ENCODE assay signal across 16 cellular contexts in the genomic region with DNA sequence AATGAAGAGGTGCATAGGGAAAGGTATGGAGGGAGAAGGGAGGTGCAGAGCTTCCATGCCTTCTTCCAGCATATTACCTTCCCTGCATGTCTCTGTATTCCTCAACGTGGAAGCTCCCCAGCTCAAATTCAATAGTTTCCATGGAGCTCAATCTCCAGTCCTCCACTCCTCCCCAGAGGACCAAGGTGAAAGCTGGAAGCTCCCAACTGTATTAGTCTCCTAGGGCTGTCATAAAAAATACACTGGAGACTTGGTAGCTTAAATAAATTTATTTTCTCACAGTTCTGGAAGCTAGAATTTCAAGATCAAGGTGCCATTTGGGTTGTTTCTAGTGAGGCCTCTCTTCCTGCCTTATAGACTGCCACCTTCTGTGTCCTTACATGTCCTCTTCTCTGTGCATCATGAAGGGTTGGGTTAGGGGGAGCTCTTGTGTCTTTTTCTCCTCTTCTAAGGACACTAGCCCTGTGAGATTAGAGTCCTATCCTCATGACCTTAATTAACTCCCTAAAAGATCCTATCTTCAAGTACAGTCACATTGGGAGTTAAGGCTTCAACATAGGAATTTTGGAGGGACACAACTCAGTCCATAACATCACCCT. TPM values are rescaled to one million over a fixed set of nuclear protein-coding genes. Genes with fewer than 3 reads are reported as not detected.
DNase-seq lines count a peak whose midpoint lies in the region; ATAC-seq, FAIRE-seq and TF ChIP-seq lines count a peak whose summit lies in the region.
"Had no signal": no experiment of that assay in that cellular context is flagged by ENCODE, and none has a peak within 500 bp of the region (broad histone marks: within the 10 kb centered on the region; RNA-seq: fewer than 3 reads in every experiment).

No MANE protein-coding gene starts in this region.

- H3K27me3 ChIP-seq in PC-9 (ENCODE audit: insufficient read depth, low read depth) (no peaks in the 10 kb centered on the region), HepG2 (ENCODE audit: control insufficient read depth in 1 of 2, insufficient read depth in 2 of 2, low read length in 2 of 2) (no peaks in the 10 kb centered on the region), BE2C (no peaks in the 10 kb centered on the region), body of pancreas (no peaks in the 10 kb centered on the region)
- H3K27me3 ChIP-seq: BLaER1, SJSA1 had no signal

- H3K27ac ChIP-seq in PC-9 (peak overlapping the region; percentile 21; the same call in 1 of the 2 replicates), HepG2 (ENCODE audit: extremely low read length, insufficient read depth, low read length) (no peak overlapping the region), body of pancreas (no peak overlapping the region)
- H3K27ac ChIP-seq: BLaER1, SJSA1 had no signal

- H3K4me3 ChIP-seq in PC-9, result no peak overlapping the region
- H3K4me3 ChIP-seq in HepG2 (replicated peaks in 1 of 3; ENCODE audit: insufficient read depth in 1 of 3, low read depth in 2 of 3, low read length in 3 of 3), result no peak overlapping the region
- H3K4me3 ChIP-seq in BE2C (ENCODE audit: low read depth, low read length), result no peak overlapping the region
- H3K4me3 ChIP-seq in body of pancreas, result no peak overlapping the region
- H3K4me3 ChIP-seq: BLaER1, SJSA1 had no signal

- no peaks in the 10 kb centered on the region for H3K9me3 ChIP-seq in PC-9 (ENCODE audit: insufficient read depth, low read depth)
- no peaks in the 10 kb centered on the region for H3K9me3 ChIP-seq in HepG2 (ENCODE audit: low read length)
- H3K9me3 ChIP-seq in BE2C, result no peaks in the 10 kb centered on the region
- no peaks in the 10 kb centered on the region for H3K9me3 ChIP-seq in body of pancreas
- H3K9me3 ChIP-seq: BLaER1, SJSA1 had no signal

- peaks cover 11% of the 10 kb centered on the region; the same call in 1 of the 2 replicates for H3K36me3 ChIP-seq in PC-9 (ENCODE audit: low read depth)
- peaks cover 0 to 2% of the 10 kb centered on the region in 2 experiments; a peak in 2 of 5 replicates for H3K36me3 ChIP-seq in HepG2 (replicated peaks in 1 of 2; ENCODE audit: control insufficient read depth in 1 of 2, insufficient read depth in 2 of 2, low read length in 2 of 2)
- H3K36me3 ChIP-seq in BE2C, result no peaks in the 10 kb centered on the region
- no peaks in the 10 kb centered on the region for H3K36me3 ChIP-seq in body of pancreas (replicated peaks in 1 of 2; ENCODE audit: insufficient read depth in 1 of 2, low read depth in 2 of 2)

- peaks cover 19% of the 10 kb centered on the region for H3K4me1 ChIP-seq in PC-9 (replicated peaks; ENCODE audit: insufficient read depth)
- no peaks in the 10 kb centered on the region for H3K4me1 ChIP-seq in HepG2 (ENCODE audit: insufficient read depth, low read length)
- H3K4me1 ChIP-seq in BE2C, result no peaks in the 10 kb centered on the region
- H3K4me1 ChIP-seq in body of pancreas, result no peaks in the 10 kb centered on the region
- H3K4me1 ChIP-seq: BLaER1 had no signal

- intact Hi-C loops in PC-9 (cut with micrococcal nuclease; ENCODE audit: unreplicated experiment), result no loop called here
- intact Hi-C loops in HepG2 (cut with micrococcal nuclease; ENCODE audit: unreplicated experiment), result no loop called here
- intact Hi-C loops in body of pancreas (cut with DNase I), result no loop called here

- H4K20me1 ChIP-seq in PC-9 (ENCODE audit: insufficient read depth), result no peaks in the 10 kb centered on the region
- no peaks in the 10 kb centered on the region for H4K20me1 ChIP-seq in HepG2 (ENCODE audit: insufficient read depth, low read length)
- H4K20me1 ChIP-seq: BLaER1 had no signal

- no peak for DNase-seq in GM19239 (ENCODE audit: insufficient read length, low spot score)
- peak in 1 of 2 experiments; percentile 30 for DNase-seq in PC-9
- no peak for DNase-seq in HepG2 (ENCODE audit: low spot score)
- DNase-seq in BE2C, result no peak
- no peak for DNase-seq in body of pancreas
- no peak for DNase-seq in activated effector memory CD4-positive, alpha-beta T cell treated with anti-CD3 and anti-CD28 coated beads, Interleukin-2, amount 50 U/mL, for 16 hours
- DNase-seq: HCEC 1CT, NCI-H1092, NCI-H748 treated with DMSO at 0.1 percent for 48 hours, SW 1271 had no signal

- no peak overlapping the region for H3K9ac ChIP-seq in HepG2 (ENCODE audit: insufficient read depth, low read depth, low read length)
- H3K9ac ChIP-seq: BLaER1 had no signal

- no peaks in the 10 kb centered on the region for H3K9me2 ChIP-seq in PC-9 (ENCODE audit: insufficient read depth)

- WGBS in HepG2 (ENCODE audit: low lambda C conversion rate), result 91% methylated on average over 1 of the region's 1 CpG
- 66 to 83% methylated on average over 1 of the region's 1 CpG for WGBS in body of pancreas, 2 donors

- CTCF ChIA-PET in PC-9 (lab: Charles Lee) (no interaction called here), HepG2 (lab: Yijun Ruan, JAX; ENCODE audit: low intra/inter-chr PET ratio, low total read pairs) (no interaction called here)

- peak; percentile 37 for FAIRE-seq in GM19239 (lab: Jason Lieb, UNC)
- FAIRE-seq in HepG2 (lab: Jason Lieb, UNC), result no peak

- no peak for TF ChIP-seq POLR2A in HepG2 (IDR thresholded peaks at IDR 0.05; ENCODE audit: insufficient read depth in 1 of 2, low read depth in 2 of 2, low read length in 2 of 2)
- no peak for TF ChIP-seq POLR2A in body of pancreas (IDR thresholded peaks at IDR 0.05)

- TF ChIP-seq RAD21 in HepG2 (CRISPR knock-in tag; IDR thresholded peaks at IDR 0.05), result no peak

- TF ChIP-seq CTCF in PC-9 (conservative IDR thresholded peaks at IDR 0.05), result no peak
- no peak for TF ChIP-seq CTCF in HepG2 (CRISPR knock-in tag; IDR thresholded peaks at IDR 0.05)
- no peak for TF ChIP-seq CTCF in BE2C (IDR thresholded peaks at IDR 0.05; ENCODE audit: low read depth, low read length)
- no peak for TF ChIP-seq CTCF in body of pancreas (IDR thresholded peaks at IDR 0.05)

- no peak for TF ChIP-seq EP300 in HepG2 (IDR thresholded peaks at IDR 0.05; ENCODE audit: low read depth in 2 of 2, low read length in 2 of 2)
- TF ChIP-seq EP300 in HepG2 (CRISPR knock-in tag; IDR thresholded peaks at IDR 0.05; ENCODE audit: borderline replicate concordance), result no peak

- in situ Hi-C loops in HepG2 (cut with HindIII; ENCODE audit: extremely low pct_ligation_motif_present, low pct_unique_long_range_greater_than_20kb), result no loop called here

- BruUV-seq in PC-9 (replicated peaks; lab: Mats Ljungman, UMichigan) (no TSS peak), HepG2 (replicated peaks; lab: Mats Ljungman, UMichigan) (no TSS peak)

- H3K79me2 ChIP-seq in PC-9 (ENCODE audit: low read depth) (no peaks in the 10 kb centered on the region), HepG2 (ENCODE audit: insufficient read depth, low read length) (no peaks in the 10 kb centered on the region)

- ATAC-seq in HG02885 (IDR thresholded peaks at IDR 0.05; ENCODE audit: poor library complexity, unreplicated experiment) (peak; percentile 48), HepG2 (peak; percentile 80), body of pancreas (no peak), HG02798 (IDR thresholded peaks at IDR 0.05; ENCODE audit: poor library complexity, unreplicated experiment) (no peak)

- H3K4me2 ChIP-seq in PC-9 (no peak overlapping the region), HepG2 (ENCODE audit: low read depth, low read length) (no peak overlapping the region)
- H3K4me2 ChIP-seq: BLaER1 had no signal

- peaks cover 13% of the 10 kb centered on the region; the same call in 1 of the 2 replicates for H3F3A ChIP-seq in PC-9 (ENCODE audit: insufficient read depth, low read depth)

- no peak overlapping the region for H2AFZ ChIP-seq in PC-9
- H2AFZ ChIP-seq in HepG2 (ENCODE audit: low read length), result no peak overlapping the region

- POLR2A ChIA-PET in PC-9 (lab: Charles Lee; ENCODE audit: unreplicated experiment), result interaction anchor here (0.7 kb wide), 1 partner anchor 25 kb away, joined by 5 read pairs; no protein-coding TSS in a partner anchor
- POLR2A ChIA-PET in HepG2 (lab: Yijun Ruan, JAX), result interaction anchor here (1.1 to 2.2 kb wide), 2 partner anchors 22 to 39 kb away, joined by 3 to 9 read pairs; partner anchors contain the start of gene RABGGTB

RNA-seq across cellular contexts. Expression of gene RABGGTB, which starts 21.9 kb away (rescaled TPM):
- total RNA-seq in PC-9 (2021) (80.6 and 87.5 TPM in 2 replicates), HepG2 (2016; rRNA removed; fragmentation: Illumina TruSeq; extraction: Trizol) (269 and 290 TPM in 2 replicates), body of pancreas (10 to 100 TPM; 50.6 to 53.7 TPM)
- 150 and 165 TPM in 2 replicates for total RNA-seq in HepG2 (2016; cell fraction: cytosol; rRNA removed; fragmentation: Illumina TruSeq; extraction: Trizol; ENCODE audit: low read depth)
- total RNA-seq in HepG2 (2016; cell fraction: insoluble cytoplasmic fraction; rRNA removed; fragmentation: Illumina TruSeq; extraction: Trizol), result 267 and 299 TPM in 2 replicates
- 228 and 296 TPM in 2 replicates for total RNA-seq in HepG2 (2016; cell fraction: membrane; rRNA removed; fragmentation: Illumina TruSeq; extraction: Trizol)
- 387 and 419 TPM in 2 replicates for total RNA-seq in HepG2 (2016; cell fraction: nucleus; rRNA removed; fragmentation: Illumina TruSeq; extraction: Trizol)
- polyA plus RNA-seq in HepG2 (2011; rRNA removed), result 143 and 185 TPM in 2 replicates
- polyA plus RNA-seq in HepG2 (2011; cell fraction: cytosol; rRNA removed), result 47.2 and 79.1 TPM in 2 replicates
- 159 and 212 TPM in 2 replicates for polyA plus RNA-seq in HepG2 (2011; cell fraction: nucleus; rRNA removed)
- 171 and 217 TPM in 2 replicates for polyA plus RNA-seq in HepG2 (2012)
- 48.5 and 55.9 TPM in 2 replicates for polyA plus RNA-seq in HepG2 (2016; cell fraction: cytosol; fragmentation: Illumina TruSeq; extraction: Trizol; ENCODE audit: low read depth)
- polyA plus RNA-seq in HepG2 (2016; cell fraction: insoluble cytoplasmic fraction; fragmentation: Illumina TruSeq; extraction: Trizol; ENCODE audit: low read depth), result 208 and 209 TPM in 2 replicates
- polyA plus RNA-seq in HepG2 (2016; cell fraction: membrane; fragmentation: Illumina TruSeq; extraction: Trizol; ENCODE audit: low read depth), result 93.0 and 107 TPM in 2 replicates
- polyA plus RNA-seq in HepG2 (2016; cell fraction: nucleus; fragmentation: Illumina TruSeq; extraction: Trizol; ENCODE audit: insufficient read depth, low read depth), result 517 and 535 TPM in 2 replicates
- polyA minus RNA-seq in HepG2 (2011; rRNA and poly(A)+ RNA removed; ENCODE audit: low replicate concordance), result 74.7 and 135 TPM in 2 replicates
- 73.7 and 80.7 TPM in 2 replicates for polyA minus RNA-seq in HepG2 (2011; cell fraction: cytosol; rRNA and poly(A)+ RNA removed)
- polyA minus RNA-seq in HepG2 (2011; cell fraction: nucleus; rRNA and poly(A)+ RNA removed), result 495 and 549 TPM in 2 replicates
- polyA plus RNA-seq in BE2C (2012; ENCODE audit: insufficient read depth, insufficient read length, low read depth), result 28.1 TPM

RNA-seq across cellular contexts. Expression of gene MSH4, which starts 32.5 kb away (rescaled TPM):
- total RNA-seq in PC-9 (2021) (0.35 and 0.50 TPM in 2 replicates), HepG2 (2016; rRNA removed; fragmentation: Illumina TruSeq; extraction: Trizol) (0.09 TPM in 1 of 2 replicates, not detected in the other), body of pancreas (not detected)
- 0.10 TPM in 1 of 2 replicates, not detected in the other for total RNA-seq in HepG2 (2016; cell fraction: cytosol; rRNA removed; fragmentation: Illumina TruSeq; extraction: Trizol; ENCODE audit: low read depth)
- total RNA-seq in HepG2 (2016; cell fraction: insoluble cytoplasmic fraction; rRNA removed; fragmentation: Illumina TruSeq; extraction: Trizol), result 0.13 TPM in 1 of 2 replicates, not detected in the other
- total RNA-seq in HepG2 (2016; cell fraction: membrane; rRNA removed; fragmentation: Illumina TruSeq; extraction: Trizol), result 0.07 TPM in 1 of 2 replicates, not detected in the other
- total RNA-seq in HepG2 (2016; cell fraction: nucleus; rRNA removed; fragmentation: Illumina TruSeq; extraction: Trizol), result 0.31 TPM in 2 replicates
- polyA plus RNA-seq in HepG2 (2011; rRNA removed), result 0.01 TPM in 2 replicates
- polyA plus RNA-seq in HepG2 (2011; cell fraction: cytosol; rRNA removed), result not detected in 2 replicates
- polyA plus RNA-seq in HepG2 (2011; cell fraction: nucleus; rRNA removed), result 0.16 and 0.18 TPM in 2 replicates
- polyA plus RNA-seq in HepG2 (2012), result 0.05 TPM in 1 of 2 replicates, not detected in the other
- not detected in 2 replicates for polyA plus RNA-seq in HepG2 (2016; cell fraction: cytosol; fragmentation: Illumina TruSeq; extraction: Trizol; ENCODE audit: low read depth)
- not detected in 2 replicates for polyA plus RNA-seq in HepG2 (2016; cell fraction: insoluble cytoplasmic fraction; fragmentation: Illumina TruSeq; extraction: Trizol; ENCODE audit: low read depth)
- polyA plus RNA-seq in HepG2 (2016; cell fraction: membrane; fragmentation: Illumina TruSeq; extraction: Trizol; ENCODE audit: low read depth), result not detected in 2 replicates
- polyA plus RNA-seq in HepG2 (2016; cell fraction: nucleus; fragmentation: Illumina TruSeq; extraction: Trizol; ENCODE audit: insufficient read depth, low read depth), result 0.14 TPM in 1 of 2 replicates, not detected in the other
- 0.23 and 0.38 TPM in 2 replicates for polyA minus RNA-seq in HepG2 (2011; rRNA and poly(A)+ RNA removed; ENCODE audit: low replicate concordance)
- polyA minus RNA-seq in HepG2 (2011; cell fraction: cytosol; rRNA and poly(A)+ RNA removed), result not detected in 2 replicates
- 0.75 and 0.77 TPM in 2 replicates for polyA minus RNA-seq in HepG2 (2011; cell fraction: nucleus; rRNA and poly(A)+ RNA removed)
- 0.17 TPM for polyA plus RNA-seq in BE2C (2012; ENCODE audit: insufficient read depth, insufficient read length, low read depth)
- total RNA-seq: LHCN-M2, RPMI7951 had no signal

RNA-seq across cellular contexts. Expression of gene ACADM, which starts 39.6 kb away (rescaled TPM):
- total RNA-seq in PC-9 (2021) (33.0 and 36.5 TPM in 2 replicates), HepG2 (2016; rRNA removed; fragmentation: Illumina TruSeq; extraction: Trizol) (92.2 and 133 TPM in 2 replicates), body of pancreas (10 to 100 TPM; 38.1 to 38.2 TPM)
- 22.1 and 22.6 TPM in 2 replicates for total RNA-seq in HepG2 (2016; cell fraction: cytosol; rRNA removed; fragmentation: Illumina TruSeq; extraction: Trizol; ENCODE audit: low read depth)
- total RNA-seq in HepG2 (2016; cell fraction: insoluble cytoplasmic fraction; rRNA removed; fragmentation: Illumina TruSeq; extraction: Trizol), result 91.7 and 143 TPM in 2 replicates
- total RNA-seq in HepG2 (2016; cell fraction: membrane; rRNA removed; fragmentation: Illumina TruSeq; extraction: Trizol), result 24.5 and 27.9 TPM in 2 replicates
- 52.8 and 55.5 TPM in 2 replicates for total RNA-seq in HepG2 (2016; cell fraction: nucleus; rRNA removed; fragmentation: Illumina TruSeq; extraction: Trizol)
- 37.1 and 43.7 TPM in 2 replicates for polyA plus RNA-seq in HepG2 (2011; rRNA removed)
- 19.2 and 30.6 TPM in 2 replicates for polyA plus RNA-seq in HepG2 (2011; cell fraction: cytosol; rRNA removed)
- polyA plus RNA-seq in HepG2 (2011; cell fraction: nucleus; rRNA removed), result 16.8 and 25.8 TPM in 2 replicates
- 65.4 and 101 TPM in 2 replicates for polyA plus RNA-seq in HepG2 (2012)
- polyA plus RNA-seq in HepG2 (2016; cell fraction: cytosol; fragmentation: Illumina TruSeq; extraction: Trizol; ENCODE audit: low read depth), result 7.0 and 7.2 TPM in 2 replicates
- 113 and 123 TPM in 2 replicates for polyA plus RNA-seq in HepG2 (2016; cell fraction: insoluble cytoplasmic fraction; fragmentation: Illumina TruSeq; extraction: Trizol; ENCODE audit: low read depth)
- 14.2 and 14.7 TPM in 2 replicates for polyA plus RNA-seq in HepG2 (2016; cell fraction: membrane; fragmentation: Illumina TruSeq; extraction: Trizol; ENCODE audit: low read depth)
- 45.9 and 47.6 TPM in 2 replicates for polyA plus RNA-seq in HepG2 (2016; cell fraction: nucleus; fragmentation: Illumina TruSeq; extraction: Trizol; ENCODE audit: insufficient read depth, low read depth)
- polyA minus RNA-seq in HepG2 (2011; rRNA and poly(A)+ RNA removed; ENCODE audit: low replicate concordance), result 7.9 and 12.5 TPM in 2 replicates
- 18.5 and 23.1 TPM in 2 replicates for polyA minus RNA-seq in HepG2 (2011; cell fraction: cytosol; rRNA and poly(A)+ RNA removed)
- polyA minus RNA-seq in HepG2 (2011; cell fraction: nucleus; rRNA and poly(A)+ RNA removed), result 85.0 and 85.5 TPM in 2 replicates
- 17.3 TPM for polyA plus RNA-seq in BE2C (2012; ENCODE audit: insufficient read depth, insufficient read length, low read depth)

Comparison
In these comparisons a context has a peak if more than half of its experiments do, and no peak if none do; other contexts are left out.
1. ATAC-seq: peak in HG02885 (single experiment) and HepG2 (single experiment); none in body of pancreas (single experiment) and HG02798 (single experiment).